ENCODE assay signal across 19 cellular contexts in the genomic region with DNA sequence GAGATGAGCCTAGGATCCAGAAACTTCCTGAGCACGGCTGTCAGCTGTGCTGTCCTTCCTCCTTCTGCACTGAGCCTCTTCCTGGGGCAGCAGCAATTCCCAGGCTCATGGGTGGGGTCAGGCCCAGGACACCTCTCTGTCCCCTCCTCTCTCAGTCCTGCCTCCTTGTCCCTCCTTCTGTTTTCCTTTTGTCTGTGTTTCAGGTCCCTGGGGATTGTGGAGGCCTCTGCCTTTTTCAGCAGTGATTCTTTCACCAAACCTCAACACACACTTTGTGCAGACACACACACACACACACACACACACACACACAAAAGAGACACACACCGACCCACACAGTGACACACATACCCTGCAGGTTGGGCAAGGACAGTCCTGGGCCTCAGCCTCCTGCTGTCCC. TPM values are rescaled to one million over a fixed set of nuclear protein-coding genes. Genes with fewer than 3 reads are reported as not detected.
"Had no signal": no experiment of that assay in that cellular context is flagged by ENCODE, and none has a peak within 500 bp of the region (broad histone marks: within the 10 kb centered on the region; RNA-seq: fewer than 3 reads in every experiment).

A gene (minus strand): TSS at position 101 of the 400 bp plus-strand sequence. CDS start 132 bp downstream, outside the sequence.

RNA-seq across cellular contexts. Expression of the gene that starts here (rescaled TPM):
- total RNA-seq: activated naive CD4-positive, alpha-beta T cell treated with anti-CD3 and anti-CD28 coated beads for 36 hours; activated naive CD4-positive, alpha-beta T cell treated with anti-CD3 and anti-CD28 coated beads, Interleukin-2, amount 50 U/mL, for 72 hours; activated naive CD8-positive, alpha-beta T cell treated with anti-CD3 and anti-CD28 coated beads for 36 hours; activated naive CD8-positive, alpha-beta T cell treated with anti-CD3 and anti-CD28 coated beads, Interleukin-2, amount 10 ng/mL, durations not matched to agents 7 days and 5 days; activated T-cell treated with anti-CD3 and anti-CD28 coated beads, Interleukin-2, amount 50 U/mL, for 4 hours; activated T-cell treated with anti-CD3 and anti-CD28 coated beads, Interleukin-2, amount 50 U/mL, for 72 hours; activated T-helper 1 cell treated with anti-CD3 and anti-CD28 coated beads, Interleukin-12 subunit alpha, Interleukin-12 subunit beta, Interleukin-2, Interleukin-4 antibody, amounts not matched to agents 30 ng/mL and 10 ng/mL and 1 ng/mL, durations not matched to agents 14 hours and 24 hours and 36 hours; activated T-helper 2 cell treated with anti-CD3 and anti-CD28 coated beads, Interferon-gamma antibody, Interleukin-2, Interleukin-4, amounts not matched to agents 10 μg/mL and 5 μg/mL and 100 μg/mL, durations not matched to agents 14 hours and 24 hours and 36 hours; adrenal gland; aorta; ascending aorta; body of pancreas; breast epithelium; bronchial epithelial cell; cardiac muscle cell; cardiac septum; cerebellum; chondrocyte had no signal
- polyA plus RNA-seq: adipose tissue, adrenal gland, aorta, cardiac muscle cell had no signal
